Comparison of ENCODE assay signal across 26 cellular contexts in the genomic region with DNA sequence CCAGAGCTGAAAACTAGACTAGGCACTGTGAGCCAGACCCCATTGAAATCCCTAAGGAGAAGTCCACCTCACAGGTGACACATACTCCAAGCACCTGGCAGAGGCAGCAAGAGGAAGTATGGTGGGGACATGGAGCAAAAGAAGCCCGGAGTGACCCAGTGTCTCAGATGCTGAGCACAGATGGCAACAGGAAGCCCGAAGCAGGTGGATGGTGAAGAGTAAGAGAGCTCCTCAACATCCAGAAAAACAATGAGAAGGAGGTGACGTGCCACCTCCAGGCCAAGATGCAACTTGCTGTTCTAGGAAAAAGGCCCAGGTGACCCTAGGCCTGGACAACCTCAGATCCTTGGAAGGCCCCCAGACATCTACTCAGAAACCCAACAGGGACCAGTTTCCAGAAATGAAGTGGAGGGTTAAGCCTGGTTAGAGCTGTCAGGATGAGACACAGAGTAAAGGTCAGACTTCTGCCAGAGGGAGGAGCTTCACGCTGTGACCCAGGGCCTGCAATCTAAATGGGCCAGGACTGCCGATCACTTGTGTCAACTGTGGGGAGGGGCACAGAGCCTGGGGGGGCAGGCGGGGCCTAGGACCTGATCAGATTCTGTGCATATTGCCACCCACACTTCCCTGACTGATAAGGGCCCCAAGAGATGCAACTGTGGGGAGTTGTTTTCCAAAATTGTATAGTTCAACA. TPM values are rescaled to one million over a fixed set of nuclear protein-coding genes. Genes with fewer than 3 reads are reported as not detected.
DNase-seq lines count a peak whose midpoint lies in the region; TF ChIP-seq lines count a peak whose summit lies in the region.
"Had no signal": no experiment of that assay in that cellular context is flagged by ENCODE, and none has a peak within 500 bp of the region (broad histone marks: within the 10 kb centered on the region; RNA-seq: fewer than 3 reads in every experiment).

No MANE protein-coding gene starts in this region.

- H3K9ac ChIP-seq in colonic mucosa (ENCODE audit: low read depth in 2 of 2, low read length in 2 of 2): no peak overlapping the region
- no peak overlapping the region for H3K9ac ChIP-seq in mucosa of stomach (ENCODE audit: low read length)
- H3K9ac ChIP-seq: GM23248 had no signal

- DNase-seq in Caco-2 (peak; percentile 68 to 75), NCI-H2029 (lab: John Stamatoyannopoulos, UW) (peak; percentile 53), colonic mucosa (peak; percentile 60), CD1c-positive myeloid dendritic cell (ENCODE audit: extremely low spot score) (no peak), KBM-7 (no peak)
- DNase-seq in effector CD4-positive, alpha-beta T cell: no peak
- DNase-seq in activated CD4-positive, alpha-beta memory T cell treated with anti-CD3 and anti-CD28 coated beads for 36 hours: no peak
- DNase-seq: activated CD4-positive, alpha-beta T cell treated with anti-CD3 and anti-CD28 coated beads for 4 hours; activated naive CD4-positive, alpha-beta T cell treated with anti-CD3 and anti-CD28 coated beads, Interleukin-2, amount 50 U/mL, for 16 hours; AML-193; CD8-positive, alpha-beta memory T cell; cerebellar nuclear complex; DND-41; effector CD8-positive, alpha-beta T cell; foreskin keratinocyte; GM23248; immature natural killer cell; MM.1S; NCI-H1436 treated with DMSO at 0.1 percent for 48 hours; OCI-M1; retina; SHP77 treated with DMSO at 0.1 percent for 48 hours; stimulated activated CD4-positive, alpha-beta T cell treated with anti-CD3 and anti-CD28 coated beads, Interleukin-4, amount 100 ng/mL, for 24 hours; stimulated activated naive CD4-positive, alpha-beta T cell treated with Interleukin-2 at 50 U/mL for 16 hours had no signal

- no peaks in the 10 kb centered on the region for H3K9me3 Mint-ChIP-seq in Caco-2 (ENCODE audit: unreplicated experiment)
- no peaks in the 10 kb centered on the region for H3K9me3 Mint-ChIP-seq in activated CD4-positive, alpha-beta memory T cell treated with anti-CD3 and anti-CD28 coated beads for 36 hours

- H3K4me3 Mint-ChIP-seq in Caco-2 (ENCODE audit: unreplicated experiment): peak overlapping the region; percentile 30
- H3K4me3 Mint-ChIP-seq in activated CD4-positive, alpha-beta memory T cell treated with anti-CD3 and anti-CD28 coated beads for 36 hours: no peak overlapping the region
- H3K4me3 Mint-ChIP-seq: CD8-positive, alpha-beta memory T cell; immature natural killer cell had no signal

- no TSS peak for BruUV-seq in Caco-2 (replicated peaks; lab: Mats Ljungman, UMichigan)

- H3K4me1 Mint-ChIP-seq in Caco-2 (ENCODE audit: low read depth, unreplicated experiment): peaks cover 37% of the 10 kb centered on the region
- peaks cover 6% of the 10 kb centered on the region for H3K4me1 Mint-ChIP-seq in activated CD4-positive, alpha-beta memory T cell treated with anti-CD3 and anti-CD28 coated beads for 36 hours (ENCODE audit: low read depth)
- H3K4me1 Mint-ChIP-seq: immature natural killer cell had no signal

- no peaks in the 10 kb centered on the region for H3K36me3 ChIP-seq in Caco-2 (ENCODE audit: control insufficient read depth, insufficient read depth, low read length)
- no peaks in the 10 kb centered on the region for H3K36me3 ChIP-seq in colonic mucosa
- H3K36me3 ChIP-seq in mucosa of stomach (ENCODE audit: control insufficient read depth, insufficient read depth, low read length): no peaks in the 10 kb centered on the region
- H3K36me3 ChIP-seq: upper lobe of left lung had no signal

- H3K9me3 ChIP-seq in Caco-2 (no peaks in the 10 kb centered on the region), colonic mucosa (no peaks in the 10 kb centered on the region), mucosa of stomach (ENCODE audit: control insufficient read depth, low read length) (no peaks in the 10 kb centered on the region)
- H3K9me3 ChIP-seq: upper lobe of left lung had no signal

- H3K27me3 ChIP-seq in Caco-2 (replicated peaks; ENCODE audit: control insufficient read depth, insufficient read depth, low read length) (no peaks in the 10 kb centered on the region), colonic mucosa (peaks cover 4% of the 10 kb centered on the region), mucosa of stomach (ENCODE audit: control insufficient read depth, insufficient read depth, low read length) (no peaks in the 10 kb centered on the region)

- no peak overlapping the region for H3K4me3 ChIP-seq in Caco-2 (ENCODE audit: low read depth, low read length)
- no peak overlapping the region for H3K4me3 ChIP-seq in colonic mucosa
- peak overlapping the region; percentile 31 for H3K4me3 ChIP-seq in mucosa of stomach (ENCODE audit: low read length)
- H3K4me3 ChIP-seq: GM23248, upper lobe of left lung had no signal

- in situ Hi-C loops in KBM-7 (cut with MboI; ENCODE audit: low pct_unique_long_range_greater_than_20kb, low sequenced_read_pairs): no loop called here

- H3K27ac Mint-ChIP-seq in Caco-2 (ENCODE audit: unreplicated experiment): peak overlapping the region; percentile 78
- H3K27ac Mint-ChIP-seq in activated CD4-positive, alpha-beta memory T cell treated with anti-CD3 and anti-CD28 coated beads for 36 hours: no peak overlapping the region
- H3K27ac Mint-ChIP-seq: CD8-positive, alpha-beta memory T cell; immature natural killer cell had no signal

- H3K36me3 Mint-ChIP-seq in Caco-2 (ENCODE audit: insufficient read depth, unreplicated experiment): peaks cover 10% of the 10 kb centered on the region
- H3K36me3 Mint-ChIP-seq in activated CD4-positive, alpha-beta memory T cell treated with anti-CD3 and anti-CD28 coated beads for 36 hours: no peaks in the 10 kb centered on the region
- H3K36me3 Mint-ChIP-seq: CD8-positive, alpha-beta memory T cell; immature natural killer cell had no signal

- no peaks in the 10 kb centered on the region for H3K27me3 Mint-ChIP-seq in Caco-2 (ENCODE audit: insufficient read depth, unreplicated experiment)
- peaks cover 33% of the 10 kb centered on the region for H3K27me3 Mint-ChIP-seq in activated CD4-positive, alpha-beta memory T cell treated with anti-CD3 and anti-CD28 coated beads for 36 hours

- H3K4me1 ChIP-seq in Caco-2 (peaks cover 47% of the 10 kb centered on the region), colonic mucosa (no peaks in the 10 kb centered on the region), mucosa of stomach (ENCODE audit: control insufficient read depth, insufficient read depth, low read length) (peaks cover 27% of the 10 kb centered on the region)
- H3K4me1 ChIP-seq: foreskin keratinocyte had no signal

- POLR2A ChIA-PET in Caco-2 (lab: Charles Lee): interaction anchor here (1.1 kb wide), 1 partner anchor 21 kb away, joined by 10 read pairs; no protein-coding TSS in a partner anchor
- POLR2A ChIA-PET in activated CD4-positive, alpha-beta memory T cell treated with anti-CD3 and anti-CD28 coated beads for 36 hours (lab: Charles Lee): no interaction called here

- CTCF ChIA-PET in Caco-2 (lab: Charles Lee): interaction anchor here (0.6 to 1.9 kb wide), 11 partner anchors 21 to 786 kb away, joined by 3 to 6 read pairs (median 4); no protein-coding TSS in a partner anchor
- CTCF ChIA-PET in activated CD4-positive, alpha-beta memory T cell treated with anti-CD3 and anti-CD28 coated beads for 36 hours (lab: Charles Lee): no interaction called here

- peak overlapping the region; percentile 1 for H3K27ac ChIP-seq in colonic mucosa
- H3K27ac ChIP-seq: foreskin keratinocyte, GM23248, upper lobe of left lung had no signal

- intact Hi-C loops in Caco-2 (cut with micrococcal nuclease; ENCODE audit: unreplicated experiment): loop anchor here (1.0 to 10.0 kb wide), 3 partner anchors 9 to 54 kb away; no protein-coding TSS in a partner anchor
- intact Hi-C loops in colonic mucosa (cut with DNase I): no loop called here
- intact Hi-C loops in activated CD4-positive, alpha-beta memory T cell treated with anti-CD3 and anti-CD28 coated beads for 36 hours (cut with micrococcal nuclease): no loop called here

- no peak for TF ChIP-seq CTCF in Caco-2 (IDR thresholded peaks at IDR 0.05; ENCODE audit: insufficient read depth in 1 of 2, low read depth in 1 of 2, low read length in 1 of 2, severe bottlenecking in 1 of 2, unreplicated experiment in 1 of 2)
- no peak for TF ChIP-seq CTCF in colonic mucosa (IDR thresholded peaks at IDR 0.05)

RNA-seq across cellular contexts. Expression of a gene that starts 2.4 kb away (rescaled TPM):
- total RNA-seq in Caco-2 (2022) (60.6 and 63.6 TPM in 2 replicates), colonic mucosa (10 to 100 TPM; 36.8 to 49.2 TPM)
- not detected for total RNA-seq in activated CD4-positive, alpha-beta memory T cell treated with anti-CD3 and anti-CD28 coated beads for 36 hours
- total RNA-seq: CD8-positive, alpha-beta memory T cell; GM23248 had no signal

Comparison
In these comparisons a context has a peak if more than half of its experiments do, and no peak if none do; other contexts are left out.
1. DNase-seq: peak in Caco-2 (2 of 2), NCI-H2029 (single experiment) and colonic mucosa (single experiment); none in CD1c-positive myeloid dendritic cell (single experiment), effector CD4-positive, alpha-beta T cell (single experiment), activated CD4-positive, alpha-beta memory T cell treated with anti-CD3 and anti-CD28 coated beads for 36 hours (single experiment) and KBM-7 (single experiment).
2. RNA of a gene that starts 2.4 kb away (total RNA-seq): 60.6 to 63.6 TPM in Caco-2 and 36.8 to 49.2 TPM in colonic mucosa; not detected in activated CD4-positive, alpha-beta memory T cell treated with anti-CD3 and anti-CD28 coated beads for 36 hours; every median in the first group is over 10 times any median in the second.